Comparison of ENCODE assay signal across 8 cellular contexts in the genomic region with DNA sequence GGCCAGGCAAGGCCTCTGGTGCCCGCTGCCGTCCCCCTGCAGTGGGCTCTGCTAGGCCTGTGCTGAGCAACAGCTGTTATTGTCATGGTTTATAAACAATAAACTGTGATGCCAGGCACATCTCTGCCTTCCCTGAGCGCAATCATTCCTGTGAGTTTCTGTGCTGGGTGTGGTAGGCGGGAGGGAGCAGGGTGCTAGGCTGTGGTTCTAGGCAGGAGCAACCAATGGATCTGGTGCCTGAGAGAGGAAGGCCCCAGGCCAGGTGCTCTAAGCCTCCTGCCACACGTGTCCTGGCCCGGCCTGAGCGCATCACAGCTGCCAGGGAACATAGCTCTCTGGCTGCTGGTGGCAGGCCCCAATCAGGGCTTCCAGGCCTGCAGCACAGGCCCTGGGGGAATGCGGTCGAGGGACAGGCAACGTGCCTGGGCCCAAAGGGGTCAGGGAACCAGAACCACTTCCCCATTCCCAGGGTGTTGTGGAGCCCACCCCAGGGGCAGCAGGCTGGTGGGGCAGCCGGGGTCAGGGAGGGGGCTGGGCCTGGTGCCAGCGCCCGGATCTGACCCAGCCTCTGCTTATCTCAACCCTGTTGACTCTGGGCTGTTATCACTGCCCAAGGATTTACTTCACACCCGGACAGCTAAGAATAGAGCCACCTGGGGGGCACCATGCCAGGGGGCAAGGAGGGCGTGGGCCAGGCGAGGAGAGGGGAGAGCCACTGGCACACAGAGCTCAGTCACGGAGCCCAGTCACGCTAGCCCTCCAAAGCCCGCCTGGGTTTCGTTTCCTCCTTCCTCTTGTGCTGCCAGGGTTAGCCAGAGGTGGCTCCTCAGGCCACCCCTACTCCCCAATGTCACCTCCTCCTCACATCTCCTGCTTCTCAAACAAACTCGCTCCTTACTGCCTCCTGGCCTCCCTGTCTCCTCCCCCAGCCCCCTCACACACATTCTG. TPM values are rescaled to one million over a fixed set of nuclear protein-coding genes. Genes with fewer than 3 reads are reported as not detected.
DNase-seq lines count a peak whose midpoint lies in the region; FAIRE-seq and TF ChIP-seq lines count a peak whose summit lies in the region.

No MANE protein-coding gene starts in this region.

- H3K4me2 ChIP-seq in OCI-LY3 (ENCODE audit: low read length) = peak overlapping the region; percentile 79

- H3K4me1 Mint-ChIP-seq in mesothelial cell of epicardium = peaks cover 3% of the 10 kb centered on the region

- peak overlapping the region; percentile 56 for H3K9ac ChIP-seq in OCI-LY3 (ENCODE audit: low read length)

- no peaks in the 10 kb centered on the region for H3K79me2 ChIP-seq in OCI-LY3 (ENCODE audit: low read length)

- TF ChIP-seq CTCF in OCI-LY3 (IDR thresholded peaks at IDR 0.05; ENCODE audit: low read depth, low read length) = no peak
- TF ChIP-seq CTCF in right atrium auricular region (IDR thresholded peaks at IDR 0.05) = no peak
- no peak for TF ChIP-seq CTCF in mesothelial cell of epicardium (IDR thresholded peaks at IDR 0.05; ENCODE audit: unreplicated experiment)

- no peaks in the 10 kb centered on the region for H4K20me1 ChIP-seq in OCI-LY3 (ENCODE audit: insufficient read depth, low read length)

- H3K27me3 Mint-ChIP-seq in mesothelial cell of epicardium (ENCODE audit: low read depth) = no peaks in the 10 kb centered on the region

- H3K9me3 ChIP-seq in OCI-LY3 (ENCODE audit: insufficient read depth, low read length) (no peaks in the 10 kb centered on the region), right atrium auricular region (no peaks in the 10 kb centered on the region)

- H3K36me3 Mint-ChIP-seq in mesothelial cell of epicardium = no peaks in the 10 kb centered on the region

- H3K4me3 ChIP-seq in H7 (ENCODE audit: insufficient read depth, low read depth, low read length) (no peak overlapping the region), OCI-LY3 (ENCODE audit: low read length) (peak overlapping the region; percentile 48), right atrium auricular region (no peak overlapping the region)

- H2AFZ ChIP-seq in OCI-LY3 (ENCODE audit: low read depth, low read length) = peak overlapping the region; percentile 80

- no peaks in the 10 kb centered on the region for H3K27me3 ChIP-seq in H7 (ENCODE audit: control insufficient read depth, insufficient read depth, low read length)
- no peaks in the 10 kb centered on the region for H3K27me3 ChIP-seq in OCI-LY3 (ENCODE audit: low read depth, low read length)
- H3K27me3 ChIP-seq in right atrium auricular region = no peaks in the 10 kb centered on the region

- no peak overlapping the region for H3K4me3 Mint-ChIP-seq in mesothelial cell of epicardium

- H3K4me1 ChIP-seq in OCI-LY3 (ENCODE audit: low read length) (peaks cover 20% of the 10 kb centered on the region), right atrium auricular region (peaks cover 0 to 11% of the 10 kb centered on the region in 2 donors)

- H3K27ac Mint-ChIP-seq in mesothelial cell of epicardium = no peak overlapping the region

- DNase-seq in GM18507 (ENCODE audit: extremely low spot score, insufficient read length, low read depth) (peak; percentile 73), H7 (peak; percentile 72), right atrium auricular region (ENCODE audit: low spot score) (no peak), NCI-H1436 (lab: John Stamatoyannopoulos, UW) (no peak), NCI-H524 treated with DMSO at 0.1 percent for 48 hours (lab: John Stamatoyannopoulos, UW) (no peak), mesothelial cell of epicardium (ENCODE audit: low spot score in 2 of 2, unreplicated experiment in 2 of 2) (no peak)
- no peak for DNase-seq in activated effector memory CD4-positive, alpha-beta T cell treated with Interleukin-2 at 50 U/mL for 16 hours

- H3K36me3 ChIP-seq in H7 (replicated peaks; ENCODE audit: control insufficient read depth, insufficient read depth, low read length) (peaks cover 4% of the 10 kb centered on the region), OCI-LY3 (replicated peaks; ENCODE audit: low read depth, low read length) (peaks cover 2% of the 10 kb centered on the region), right atrium auricular region (no peaks in the 10 kb centered on the region)

- no peaks in the 10 kb centered on the region for H3K9me3 Mint-ChIP-seq in mesothelial cell of epicardium

- H3K27ac ChIP-seq in OCI-LY3 (ENCODE audit: low read length) (peak overlapping the region; percentile 46), right atrium auricular region (peak overlapping the region; percentile 38 to 66)

- FAIRE-seq in GM18507 (lab: Jason Lieb, UNC) = peak; percentile 92

RNA-seq across cellular contexts. Expression of gene TRIM46, which starts 11.5 kb away (rescaled TPM):
- total RNA-seq in H7 (2014; rRNA removed; shearing (Covaris generic)) = 9.9 and 11.1 TPM in 2 replicates
- total RNA-seq in right atrium auricular region (under 1 TPM in 1 of 2 donors, not detected in 1; 0.20 TPM), mesothelial cell of epicardium (5.7 to 6.6 TPM (median 6.3 TPM) in 3 replicates)

RNA-seq across cellular contexts. Expression of gene KRTCAP2, which starts 12.0 kb away (rescaled TPM):
- 165 and 204 TPM in 2 replicates for total RNA-seq in H7 (2014; rRNA removed; shearing (Covaris generic))
- 100 to 1,000 TPM; 124 to 147 TPM for total RNA-seq in right atrium auricular region
- total RNA-seq in mesothelial cell of epicardium = 120 to 143 TPM (median 123 TPM) in 3 replicates

RNA-seq across cellular contexts. Expression of gene THBS3, which starts 22.6 kb away (rescaled TPM):
- 14.9 and 21.5 TPM in 2 replicates for total RNA-seq in H7 (2014; rRNA removed; shearing (Covaris generic))
- total RNA-seq in right atrium auricular region (10 to 100 TPM; 10.9 to 11.2 TPM), mesothelial cell of epicardium (53.1 to 57.9 TPM (median 54.0 TPM) in 3 replicates)

RNA-seq across cellular contexts. Expression of gene MTX1, which starts 23.4 kb away (rescaled TPM):
- total RNA-seq in H7 (2014; rRNA removed; shearing (Covaris generic)) = 180 and 221 TPM in 2 replicates
- total RNA-seq in right atrium auricular region = 10 to 100 TPM; 16.2 to 27.0 TPM
- 33.9 to 35.7 TPM (median 33.9 TPM) in 3 replicates for total RNA-seq in mesothelial cell of epicardium

RNA-seq across cellular contexts. Expression of gene DPM3, which starts 44.8 kb away (rescaled TPM):
- 119 and 193 TPM in 2 replicates for total RNA-seq in H7 (2014; rRNA removed; shearing (Covaris generic))
- 10 to 100 TPM; 46.5 to 47.8 TPM for total RNA-seq in right atrium auricular region
- total RNA-seq in mesothelial cell of epicardium = 49.7 to 60.9 TPM (median 54.1 TPM) in 3 replicates

Comparison
In these comparisons a context has a peak if more than half of its experiments do, and no peak if none do; other contexts are left out.
1. DNase-seq: peak in GM18507 (single experiment) and H7 (single experiment); none in right atrium auricular region (single experiment), activated effector memory CD4-positive, alpha-beta T cell treated with Interleukin-2 at 50 U/mL for 16 hours (single experiment), NCI-H1436 (single experiment), NCI-H524 treated with DMSO at 0.1 percent for 48 hours (single experiment) and mesothelial cell of epicardium (0 of 2).